ENCODE assay signal across 8 cellular contexts in the genomic region with DNA sequence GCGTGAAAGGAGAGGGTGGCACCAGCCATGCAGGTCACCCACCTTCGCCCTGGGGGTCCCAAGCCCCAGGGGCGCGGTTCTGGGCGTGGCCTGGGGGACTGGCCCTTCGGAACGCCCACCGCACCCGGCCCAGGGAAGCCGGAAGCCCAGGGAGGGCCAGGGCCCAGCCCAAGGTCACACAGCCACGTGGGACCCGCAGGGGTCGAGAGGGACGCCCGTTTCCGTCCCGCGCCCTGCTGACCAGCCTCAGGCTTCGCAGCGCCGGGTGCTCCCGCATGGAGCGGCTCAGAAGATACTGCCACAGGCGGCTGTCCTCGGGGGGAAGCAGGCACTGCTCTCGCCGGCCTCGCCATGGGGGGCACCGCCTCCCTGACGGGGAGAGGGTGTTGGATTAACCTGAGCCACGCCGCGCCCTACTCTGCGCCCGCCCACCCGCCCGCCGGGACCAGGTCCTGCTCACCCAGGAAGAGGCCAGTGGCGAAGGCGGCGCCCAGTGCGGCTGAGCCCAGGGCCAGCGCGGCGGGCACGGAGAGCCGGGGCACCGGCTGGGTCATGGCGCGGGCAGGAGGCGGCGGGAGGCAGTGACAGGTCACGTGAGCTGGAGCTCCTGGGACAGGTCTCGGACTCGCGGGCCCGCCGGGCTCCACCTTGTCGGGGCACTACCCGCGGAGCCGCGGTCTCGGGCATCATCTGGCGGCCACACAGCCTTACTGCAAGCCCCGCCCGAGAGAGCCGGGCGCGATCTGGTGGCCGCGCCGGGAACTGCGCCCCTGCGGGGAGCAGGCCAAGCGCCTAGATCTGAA. TPM values are rescaled to one million over a fixed set of nuclear protein-coding genes. Genes with fewer than 3 reads are reported as not detected.
DNase-seq lines count a peak whose midpoint lies in the region; ATAC-seq and TF ChIP-seq lines count a peak whose summit lies in the region.

Gene COMTD1 (minus strand): TSS at position 583 of the 803 bp plus-strand sequence. CDS start 29 bp downstream, at position 554.

- TF ChIP-seq CTCF in GM12872 (IDR thresholded peaks at IDR 0.05; ENCODE audit: insufficient read depth, low read depth, low read length) (peak; percentile 100), parathyroid adenoma (IDR thresholded peaks at IDR 0.05) (peak; percentile 100), tibial artery (IDR thresholded peaks at IDR 0.05) (peak; percentile 100)

- peak within 1 kb of the TSS; percentile 65 for H3K4me3 ChIP-seq in parathyroid adenoma (ENCODE audit: low read depth, low read length)
- peak within 1 kb of the TSS; percentile 64 to 85 for H3K4me3 ChIP-seq in tibial artery

- peak; percentile 68 for ATAC-seq in HG02623 (IDR thresholded peaks at IDR 0.05; ENCODE audit: unreplicated experiment)
- peak; percentile 82 for ATAC-seq in Right ventricle myocardium superior (ENCODE audit: poor library complexity)

- no peaks in the 10 kb centered on the region for H3K9me3 ChIP-seq in parathyroid adenoma (ENCODE audit: control insufficient read depth, low read length)
- no peaks in the 10 kb centered on the region for H3K9me3 ChIP-seq in tibial artery

- H3K4me1 ChIP-seq in parathyroid adenoma (peaks cover 19% of the 10 kb centered on the region), tibial artery (peaks cover 0 to 29% (median 10%) of the 10 kb centered on the region in 4 donors)

- H3K27me3 ChIP-seq in parathyroid adenoma (ENCODE audit: control insufficient read depth, insufficient read depth, low read length) = no peaks in the 10 kb centered on the region
- H3K27me3 ChIP-seq in tibial artery = no peaks in the 10 kb centered on the region

- H3K36me3 ChIP-seq in parathyroid adenoma (ENCODE audit: control insufficient read depth, insufficient read depth, low read length) = no peaks in the 10 kb centered on the region
- peaks cover 0 to 14% (median 0%) of the 10 kb centered on the region in 3 donors for H3K36me3 ChIP-seq in tibial artery

- intact Hi-C loops in Right ventricle myocardium superior (cut with DNase I) (loop anchor here (5.0 kb wide), 2 partner anchors 48 to 988 kb away; no protein-coding TSS in a partner anchor), tibial artery (cut with DNase I; ENCODE audit: low total_unique reads) (loop anchor here (5.0 to 10.0 kb wide), 2 partner anchors 123 to 411 kb away; partner anchors contain the start of genes KAT6B and SAMD8)

- H3K9ac ChIP-seq in parathyroid adenoma = peak within 1 kb of the TSS; percentile 57

- peak within 1 kb of the TSS; percentile 96 for H3K4me2 ChIP-seq in parathyroid adenoma (ENCODE audit: low read length)

- H2AFZ ChIP-seq in parathyroid adenoma = peak within 1 kb of the TSS; percentile 90

- peak; percentile 66 for DNase-seq in NCI-H1092 treated with DMSO at 0.1 percent for 48 hours (lab: John Stamatoyannopoulos, UW)
- DNase-seq in SW 1271 (lab: John Stamatoyannopoulos, UW) = peak; percentile 53 to 84
- DNase-seq in activated naive CD8-positive, alpha-beta T cell treated with anti-CD3 and anti-CD28 coated beads, Interleukin-2, amount 50 U/mL, for 16 hours (ENCODE audit: low read depth, low spot score) = peak; percentile 87
- peak; percentile 96 for DNase-seq in Right ventricle myocardium superior
- DNase-seq in tibial artery = peak; percentile 90 to 95

- H3K27ac ChIP-seq in parathyroid adenoma (peak within 1 kb of the TSS; percentile 76), tibial artery (peak within 1 kb of the TSS; percentile 81 to 83)

- no peaks in the 10 kb centered on the region for H3K79me2 ChIP-seq in parathyroid adenoma

RNA-seq across cellular contexts. Expression of gene COMTD1, which starts in this region (rescaled TPM):
- 34.0 TPM for total RNA-seq in Right ventricle myocardium superior

Comparison
In these comparisons a context has a peak if more than half of its experiments do, and no peak if none do; other contexts are left out.
1. Peak in every context shown above with its lines: DNase-seq, ATAC-seq, H3K4me3 ChIP-seq and H3K27ac ChIP-seq.